In the genomic region with DNA sequence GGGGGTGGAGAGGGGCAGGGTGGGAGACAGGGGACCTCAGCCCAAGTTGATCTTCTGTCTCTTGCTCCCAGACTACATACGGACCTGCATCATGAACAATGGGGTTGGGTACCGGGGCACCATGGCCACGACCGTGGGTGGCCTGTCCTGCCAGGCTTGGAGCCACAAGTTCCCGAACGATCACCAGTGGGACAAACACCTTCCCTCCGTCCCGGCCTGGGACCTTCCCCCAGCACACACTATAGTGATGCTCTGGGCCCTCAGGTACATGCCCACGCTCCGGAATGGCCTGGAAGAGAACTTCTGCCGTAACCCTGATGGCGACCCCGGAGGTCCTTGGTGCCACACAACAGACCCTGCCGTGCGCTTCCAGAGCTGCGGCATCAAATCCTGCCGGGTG, we compare ENCODE assay signal across 11 cellular contexts. TPM values are rescaled to one million over a fixed set of nuclear protein-coding genes. Genes with fewer than 3 reads are reported as not detected.
DNase-seq lines count a peak whose midpoint lies in the region; ATAC-seq, FAIRE-seq and TF ChIP-seq lines count a peak whose summit lies in the region.
"Not testable (repeated sequence)": the region's sequence is repeated elsewhere in the genome, so short reads cannot be mapped to it uniquely, and the experiment has no call there.
"Had no signal": no experiment of that assay in that cellular context is flagged by ENCODE, and none has a peak within 500 bp of the region (broad histone marks: within the 10 kb centered on the region; RNA-seq: fewer than 3 reads in every experiment).

No MANE protein-coding gene starts in this region.

- not testable (repeated sequence) for H3K9me3 ChIP-seq in endodermal cell (ENCODE audit: control insufficient read depth, low read length); HepG2 (ENCODE audit: low read length); mucosa of descending colon; pancreas; testis

- H3K4me3 Mint-ChIP-seq in GM23338 (0 out of 3 replicates have a peak overlapping the region, but pooled peaks have one; percentile 38), endodermal cell (peak overlapping the region; percentile 8)
- not testable (repeated sequence) for H3K4me3 Mint-ChIP-seq in activated T-cell treated with anti-CD3 and anti-CD28 coated beads, Interleukin-2, amount 50 U/mL, for 24 hours

- CTCF ChIA-PET in HepG2 (lab: Yijun Ruan, JAX; ENCODE audit: low intra/inter-chr PET ratio, low total read pairs) = not testable (repeated sequence)

- POLR2A ChIA-PET in HepG2 (lab: Yijun Ruan, JAX) = interaction anchor here (2.4 kb wide), 1 partner anchor 38 kb away, joined by 17 read pairs; no protein-coding TSS in a partner anchor

- not testable (repeated sequence) for TF ChIP-seq EP300 in HepG2 (IDR thresholded peaks at IDR 0.05; ENCODE audit: low read depth in 2 of 2, low read length in 2 of 2); HepG2 (CRISPR knock-in tag; IDR thresholded peaks at IDR 0.05; ENCODE audit: borderline replicate concordance)

- WGBS in endodermal cell (ENCODE audit: insufficient coverage in 1 of 2, insufficient read length in 1 of 2), 2 experiments = 72 to 93% methylated on average over 4 to 7 of the region's 17 CpGs
- WGBS in HepG2 (ENCODE audit: low lambda C conversion rate) = 99% methylated on average over 12 of the region's 17 CpGs
- 77% methylated on average over 14 of the region's 17 CpGs; no CpG with 5 or more reads in 1 of the 2 donors for WGBS in pancreas, 2 donors
- 96% methylated on average over 7 of the region's 17 CpGs; no CpG with 5 or more reads in 1 of the 2 donors for WGBS in testis, 2 donors

- in situ Hi-C loops in HepG2 (cut with HindIII; ENCODE audit: extremely low pct_ligation_motif_present, low pct_unique_long_range_greater_than_20kb) = not testable (repeated sequence)

- peak; percentile 4 for ATAC-seq in GM23338
- ATAC-seq in HepG2, mucosa of descending colon, pancreas: not testable (repeated sequence)

- FAIRE-seq in HepG2 (lab: Jason Lieb, UNC); pancreas (lab: Jason Lieb, UNC): not testable (repeated sequence)

- H3K27me3 ChIP-seq in GM23338 (ENCODE audit: insufficient read depth) = peaks cover 47% of the 10 kb centered on the region
- not testable (repeated sequence) for H3K27me3 ChIP-seq in endodermal cell (ENCODE audit: control insufficient read depth, insufficient read depth, low read length, poor library complexity, severe bottlenecking); HepG2 (ENCODE audit: control insufficient read depth in 1 of 2, insufficient read depth in 2 of 2, low read length in 2 of 2); pancreas; testis

- H3K27ac Mint-ChIP-seq in GM23338; activated T-cell treated with anti-CD3 and anti-CD28 coated beads, Interleukin-2, amount 50 U/mL, for 24 hours; endodermal cell: not testable (repeated sequence)

- H3K4me2 ChIP-seq in GM23338 = not testable (repeated sequence)
- peak overlapping the region; percentile 96 for H3K4me2 ChIP-seq in HepG2 (ENCODE audit: low read depth, low read length)

- not testable (repeated sequence) for DNase-seq in GM23338 (ENCODE audit: low spot score); endodermal cell; HepG2 (ENCODE audit: low spot score)
- peak; percentile 1 for DNase-seq in activated CD4-positive, alpha-beta T cell treated with anti-CD3 and anti-CD28 coated beads for 48 hours
- DNase-seq in activated T-cell treated with anti-CD3 and anti-CD28 coated beads, Interleukin-2, amount 50 U/mL, for 24 hours = peak; percentile 22
- DNase-seq in mucosa of descending colon (peak in 2 of 3 donors; percentile 4 to 17), pancreas (peak in 5 of 6 donors; percentile 3 to 66 (median 31)), testis (peak; percentile 3)

- not testable (repeated sequence) for TF ChIP-seq CTCF in GM23338 (conservative IDR thresholded peaks at IDR 0.05; ENCODE audit: low read depth in 2 of 2); endodermal cell (conservative IDR thresholded peaks at IDR 0.05); HepG2 (CRISPR knock-in tag; IDR thresholded peaks at IDR 0.05); mucosa of descending colon (IDR thresholded peaks at IDR 0.05); pancreas (IDR thresholded peaks at IDR 0.05); testis (IDR thresholded peaks at IDR 0.05)

- not testable (repeated sequence) for TF ChIP-seq RAD21 in HepG2 (CRISPR knock-in tag; IDR thresholded peaks at IDR 0.05)

- not testable (repeated sequence) for H3K4me3 ChIP-seq in GM23338; endodermal cell (ENCODE audit: low read length); mucosa of descending colon; pancreas; testis
- H3K4me3 ChIP-seq in HepG2 (replicated peaks in 1 of 3; ENCODE audit: insufficient read depth in 1 of 3, low read depth in 2 of 3, low read length in 3 of 3) = peak overlapping the region in 2 of 3 experiments; percentile 85 to 96; a peak in 2 of 6 replicates

- not testable (repeated sequence) for TF ChIP-seq POLR2A in HepG2 (IDR thresholded peaks at IDR 0.05; ENCODE audit: insufficient read depth in 1 of 2, low read depth in 2 of 2, low read length in 2 of 2); testis (IDR thresholded peaks at IDR 0.05)

- peaks cover 11% of the 10 kb centered on the region for H3K27me3 Mint-ChIP-seq in GM23338 (ENCODE audit: insufficient read depth, low read depth, poor library complexity)
- H3K27me3 Mint-ChIP-seq in activated T-cell treated with anti-CD3 and anti-CD28 coated beads, Interleukin-2, amount 50 U/mL, for 24 hours = not testable (repeated sequence)
- H3K27me3 Mint-ChIP-seq in endodermal cell (ENCODE audit: insufficient read depth) = peaks cover 14% of the 10 kb centered on the region

- not testable (repeated sequence) for H3K9me2 ChIP-seq in GM23338 (ENCODE audit: insufficient read depth)

- H3K9me3 Mint-ChIP-seq in GM23338; activated T-cell treated with anti-CD3 and anti-CD28 coated beads, Interleukin-2, amount 50 U/mL, for 24 hours; endodermal cell: not testable (repeated sequence)

- H3K4me1 ChIP-seq in GM23338 (ENCODE audit: insufficient read depth); endodermal cell (ENCODE audit: control insufficient read depth, insufficient read depth, low read length): not testable (repeated sequence)
- peaks cover 54% of the 10 kb centered on the region for H3K4me1 ChIP-seq in HepG2 (ENCODE audit: insufficient read depth, low read length)
- peaks cover 26% of the 10 kb centered on the region for H3K4me1 ChIP-seq in mucosa of descending colon (ENCODE audit: low read depth)
- H3K4me1 ChIP-seq in pancreas = peaks cover 21 to 27% (median 21%) of the 10 kb centered on the region in 3 donors
- peaks cover 27% of the 10 kb centered on the region for H3K4me1 ChIP-seq in testis

- not testable (repeated sequence) for H3K36me3 ChIP-seq in GM23338 (ENCODE audit: insufficient read depth); endodermal cell (ENCODE audit: control insufficient read depth, insufficient read depth, low read length); HepG2 (replicated peaks in 1 of 2; ENCODE audit: control insufficient read depth in 1 of 2, insufficient read depth in 2 of 2, low read length in 2 of 2); mucosa of descending colon (ENCODE audit: low read depth); pancreas; testis (ENCODE audit: low read depth, missing control alignments)

- H3K27ac ChIP-seq in GM23338 (ENCODE audit: low read depth); endodermal cell (ENCODE audit: low read depth, low read length); pancreas; testis: not testable (repeated sequence)
- peak overlapping the region; percentile 96 for H3K27ac ChIP-seq in HepG2 (ENCODE audit: extremely low read length, insufficient read depth, low read length)

- not testable (repeated sequence) for H4K20me1 ChIP-seq in GM23338 (replicated peaks; ENCODE audit: insufficient read depth)
- peaks cover 19% of the 10 kb centered on the region; the same call in 1 of the 2 replicates for H4K20me1 ChIP-seq in HepG2 (ENCODE audit: insufficient read depth, low read length)

- H3K9ac ChIP-seq in endodermal cell (ENCODE audit: extremely low read depth, low read length, poor library complexity, severe bottlenecking) = not testable (repeated sequence)
- peak overlapping the region; percentile 99; the same call in 1 of the 2 replicates for H3K9ac ChIP-seq in HepG2 (ENCODE audit: insufficient read depth, low read depth, low read length)

- not testable (repeated sequence) for H3F3A ChIP-seq in GM23338 (replicated peaks; ENCODE audit: low read depth)

- H3K36me3 Mint-ChIP-seq in GM23338 (ENCODE audit: low read depth); activated T-cell treated with anti-CD3 and anti-CD28 coated beads, Interleukin-2, amount 50 U/mL, for 24 hours (ENCODE audit: low read depth); endodermal cell (ENCODE audit: low read depth): not testable (repeated sequence)

- not testable (repeated sequence) for H2AFZ ChIP-seq in GM23338; HepG2 (ENCODE audit: low read length)

- BruUV-seq in HepG2 (replicated peaks; lab: Mats Ljungman, UMichigan) = not testable (repeated sequence)

- intact Hi-C loops in HepG2 (cut with micrococcal nuclease; ENCODE audit: unreplicated experiment); mucosa of descending colon (cut with DNase I, micrococcal nuclease); pancreas (cut with DNase I); testis (cut with DNase I; ENCODE audit: low total_unique reads): not testable (repeated sequence)

- not testable (repeated sequence) for H3K4me1 Mint-ChIP-seq in GM23338; activated T-cell treated with anti-CD3 and anti-CD28 coated beads, Interleukin-2, amount 50 U/mL, for 24 hours (ENCODE audit: low read depth); endodermal cell

- not testable (repeated sequence) for H3K79me2 ChIP-seq in GM23338 (replicated peaks; ENCODE audit: insufficient read depth)
- peaks cover 46% of the 10 kb centered on the region for H3K79me2 ChIP-seq in HepG2 (ENCODE audit: insufficient read depth, low read length)

RNA-seq across cellular contexts. Expression of a gene that starts 20.0 kb away (rescaled TPM):
- under 0.01 TPM in 1 of 2 replicates, not detected in the other for total RNA-seq in GM23338 (2014; rRNA removed; shearing (Covaris generic))
- polyA plus RNA-seq in GM23338 (2016; fragmentation: Nextera tagmentation; extraction: Ambion mirVana) = not detected in 2 replicates
- 1,000 to 10,000 TPM; 2,483 to 3,611 TPM for total RNA-seq in endodermal cell
- polyA plus RNA-seq in endodermal cell (2013, experiment 1 of 2) = 11,872 TPM
- polyA plus RNA-seq in endodermal cell (2013, experiment 2 of 2) = 14,577 TPM
- 859 and 11,018 TPM in 2 replicates for total RNA-seq in HepG2 (2016; rRNA removed; fragmentation: Illumina TruSeq; extraction: Trizol)
- 16,281 and 17,236 TPM in 2 replicates for total RNA-seq in HepG2 (2016; cell fraction: cytosol; rRNA removed; fragmentation: Illumina TruSeq; extraction: Trizol; ENCODE audit: low read depth)
- total RNA-seq in HepG2 (2016; cell fraction: insoluble cytoplasmic fraction; rRNA removed; fragmentation: Illumina TruSeq; extraction: Trizol) = 1,309 and 10,613 TPM in 2 replicates
- total RNA-seq in HepG2 (2016; cell fraction: membrane; rRNA removed; fragmentation: Illumina TruSeq; extraction: Trizol) = 2,848 and 3,475 TPM in 2 replicates
- 52,466 and 64,417 TPM in 2 replicates for total RNA-seq in HepG2 (2016; cell fraction: nucleus; rRNA removed; fragmentation: Illumina TruSeq; extraction: Trizol)
- polyA plus RNA-seq in HepG2 (2011; rRNA removed) = under 0.01 TPM in 2 replicates
- under 0.01 TPM in 2 replicates for polyA plus RNA-seq in HepG2 (2011; cell fraction: cytosol; rRNA removed)
- polyA plus RNA-seq in HepG2 (2011; cell fraction: nucleus; rRNA removed) = under 0.01 TPM in 2 replicates
- 59.2 and 78.2 TPM in 2 replicates for polyA plus RNA-seq in HepG2 (2012)
- polyA plus RNA-seq in HepG2 (2016; cell fraction: cytosol; fragmentation: Illumina TruSeq; extraction: Trizol; ENCODE audit: low read depth) = 27.3 and 44.4 TPM in 2 replicates
- polyA plus RNA-seq in HepG2 (2016; cell fraction: insoluble cytoplasmic fraction; fragmentation: Illumina TruSeq; extraction: Trizol; ENCODE audit: low read depth) = not detected in 2 replicates
- polyA plus RNA-seq in HepG2 (2016; cell fraction: membrane; fragmentation: Illumina TruSeq; extraction: Trizol; ENCODE audit: low read depth) = not detected in 2 replicates
- polyA plus RNA-seq in HepG2 (2016; cell fraction: nucleus; fragmentation: Illumina TruSeq; extraction: Trizol; ENCODE audit: insufficient read depth, low read depth) = 32.8 TPM in 1 of 2 replicates, not detected in the other
- 12,820 and 15,604 TPM in 2 replicates for polyA minus RNA-seq in HepG2 (2011; rRNA and poly(A)+ RNA removed; ENCODE audit: low replicate concordance)
- polyA minus RNA-seq in HepG2 (2011; cell fraction: cytosol; rRNA and poly(A)+ RNA removed) = 90,102 and 105,040 TPM in 2 replicates
- 42,574 and 58,030 TPM in 2 replicates for polyA minus RNA-seq in HepG2 (2011; cell fraction: nucleus; rRNA and poly(A)+ RNA removed)
- 1,000 to 10,000 TPM; 2,195 to 6,222 (median 2,378) TPM for total RNA-seq in mucosa of descending colon
- total RNA-seq in pancreas = 1,000 to 10,000 TPM in 4 of 6 donors, 100 to 1,000 TPM in 2; 687 to 5,169 (median 2,340) TPM
- polyA plus RNA-seq in pancreas = not detected
- total RNA-seq in testis = under 1 TPM; under 0.01 TPM
- 18.9 TPM for polyA plus RNA-seq in testis (ENCODE audit: insufficient read depth, low read depth, low replicate concordance)
- total RNA-seq: HT1080 had no signal
- polyA plus RNA-seq: AG04450, CD14-positive monocyte had no signal

RNA-seq across cellular contexts. Expression of a gene that starts 33.4 kb away (rescaled TPM):
- total RNA-seq in GM23338 (2014; rRNA removed; shearing (Covaris generic)) = 7.5 and 11.8 TPM in 2 replicates
- 9.0 and 9.5 TPM in 2 replicates for polyA plus RNA-seq in GM23338 (2016; fragmentation: Nextera tagmentation; extraction: Ambion mirVana)
- total RNA-seq in endodermal cell = 10 to 100 TPM; 39.2 to 42.5 TPM
- 37.2 TPM for polyA plus RNA-seq in endodermal cell (2013, experiment 1 of 2)
- polyA plus RNA-seq in endodermal cell (2013, experiment 2 of 2) = 29.5 TPM
- total RNA-seq in HepG2 (2016; rRNA removed; fragmentation: Illumina TruSeq; extraction: Trizol) = 35.6 and 36.2 TPM in 2 replicates
- 2.8 and 3.7 TPM in 2 replicates for total RNA-seq in HepG2 (2016; cell fraction: cytosol; rRNA removed; fragmentation: Illumina TruSeq; extraction: Trizol; ENCODE audit: low read depth)
- 33.6 and 35.9 TPM in 2 replicates for total RNA-seq in HepG2 (2016; cell fraction: insoluble cytoplasmic fraction; rRNA removed; fragmentation: Illumina TruSeq; extraction: Trizol)
- total RNA-seq in HepG2 (2016; cell fraction: membrane; rRNA removed; fragmentation: Illumina TruSeq; extraction: Trizol) = 12.7 and 15.7 TPM in 2 replicates
- 43.1 and 51.6 TPM in 2 replicates for total RNA-seq in HepG2 (2016; cell fraction: nucleus; rRNA removed; fragmentation: Illumina TruSeq; extraction: Trizol)
- 30.3 and 38.8 TPM in 2 replicates for polyA plus RNA-seq in HepG2 (2011; rRNA removed)
- 13.9 and 24.8 TPM in 2 replicates for polyA plus RNA-seq in HepG2 (2011; cell fraction: cytosol; rRNA removed)
- polyA plus RNA-seq in HepG2 (2011; cell fraction: nucleus; rRNA removed) = 44.1 and 66.8 TPM in 2 replicates
- 24.2 and 34.4 TPM in 2 replicates for polyA plus RNA-seq in HepG2 (2012)
- polyA plus RNA-seq in HepG2 (2016; cell fraction: cytosol; fragmentation: Illumina TruSeq; extraction: Trizol; ENCODE audit: low read depth) = 3.5 and 3.8 TPM in 2 replicates
- 24.0 and 26.6 TPM in 2 replicates for polyA plus RNA-seq in HepG2 (2016; cell fraction: insoluble cytoplasmic fraction; fragmentation: Illumina TruSeq; extraction: Trizol; ENCODE audit: low read depth)
- polyA plus RNA-seq in HepG2 (2016; cell fraction: membrane; fragmentation: Illumina TruSeq; extraction: Trizol; ENCODE audit: low read depth) = 12.4 and 14.6 TPM in 2 replicates
- polyA plus RNA-seq in HepG2 (2016; cell fraction: nucleus; fragmentation: Illumina TruSeq; extraction: Trizol; ENCODE audit: insufficient read depth, low read depth) = 54.4 and 54.5 TPM in 2 replicates
- polyA minus RNA-seq in HepG2 (2011; rRNA and poly(A)+ RNA removed; ENCODE audit: low replicate concordance) = 29.8 and 35.9 TPM in 2 replicates
- 20.5 and 26.0 TPM in 2 replicates for polyA minus RNA-seq in HepG2 (2011; cell fraction: cytosol; rRNA and poly(A)+ RNA removed)
- polyA minus RNA-seq in HepG2 (2011; cell fraction: nucleus; rRNA and poly(A)+ RNA removed) = 98.8 and 162 TPM in 2 replicates
- 100 to 1,000 TPM in 2 of 3 donors, 10 to 100 TPM in 1; 80.2 to 169 (median 104) TPM for total RNA-seq in mucosa of descending colon
- 10 to 100 TPM; 12.4 to 32.2 (median 14.3) TPM for total RNA-seq in pancreas
- polyA plus RNA-seq in pancreas = 1 to 10 TPM; 4.0 to 5.8 TPM
- 100 to 1,000 TPM in 1 of 2 donors, 10 to 100 TPM in 1; 75.6 to 109 TPM for total RNA-seq in testis
- 93.9 TPM for polyA plus RNA-seq in testis (ENCODE audit: insufficient read depth, low read depth, low replicate concordance)

Comparison
In these comparisons a context has a peak if more than half of its experiments do, and no peak if none do; other contexts are left out.
1. RNA of a gene that starts 20.0 kb away (total RNA-seq): 859 to 64,417 TPM in HepG2, 2,483 to 3,611 TPM in endodermal cell, 2,195 to 6,222 TPM in mucosa of descending colon and 687 to 5,169 TPM in pancreas; under 0.01 TPM in GM23338 and under 0.01 TPM in testis; every median in the first group is over 100 times any median in the second.